In the genomic region with DNA sequence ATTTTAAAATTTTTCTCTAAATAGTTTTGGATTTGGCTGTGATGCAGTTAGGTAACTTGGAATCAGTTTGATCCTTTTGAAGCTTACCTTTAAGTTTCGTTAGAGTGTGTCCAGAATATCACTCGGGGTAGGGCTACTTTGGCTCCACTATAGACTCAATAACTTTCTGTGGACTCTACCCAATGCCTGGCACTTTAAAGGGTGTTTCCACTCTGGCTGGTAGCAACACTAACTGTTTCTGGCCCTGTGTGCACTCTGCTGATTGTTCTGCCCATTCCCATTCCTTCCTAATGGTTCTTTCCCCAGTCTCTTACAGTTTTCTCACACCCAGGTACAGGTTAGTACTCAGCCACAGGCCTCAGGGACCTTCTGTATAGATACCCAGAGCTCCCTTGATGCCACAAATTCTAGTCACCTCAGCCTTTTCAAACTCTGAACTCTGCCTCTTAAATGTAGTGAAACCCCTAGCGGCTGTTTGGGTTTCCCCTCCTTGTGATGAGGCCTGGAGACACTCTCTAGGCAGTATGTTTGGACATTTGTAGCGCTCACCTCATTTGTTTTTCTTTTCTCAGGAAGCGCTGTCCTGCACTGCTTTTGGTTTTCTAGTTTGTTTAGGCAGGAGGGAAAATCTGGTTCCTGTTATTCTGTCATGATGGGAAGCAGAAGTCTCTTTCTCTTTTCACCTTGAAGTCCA, we compare ENCODE assay signal across 11 cellular contexts.
DNase-seq lines count a peak whose midpoint lies in the region; ATAC-seq and FAIRE-seq lines count a peak whose summit lies in the region.
"Had no signal": no experiment of that assay in that cellular context is flagged by ENCODE, and none has a peak within 500 bp of the region (broad histone marks: within the 10 kb centered on the region; RNA-seq: fewer than 3 reads in every experiment).

No MANE protein-coding gene starts in this region.

- H3K9me3 ChIP-seq in muscle layer of colon (ENCODE audit: low read length): no peaks in the 10 kb centered on the region
- H3K9me3 ChIP-seq: heart right ventricle had no signal

- peaks cover 38% of the 10 kb centered on the region for H3K4me1 ChIP-seq in muscle layer of colon (ENCODE audit: insufficient read depth, low read length)

- H3K27me3 ChIP-seq in muscle layer of colon (ENCODE audit: control insufficient read depth in 1 of 2, insufficient read depth in 2 of 2, low read length in 2 of 2): no peaks in the 10 kb centered on the region
- H3K27me3 ChIP-seq: heart right ventricle had no signal

- peak overlapping the region in 1 of 2 donors; percentile 22 for H3K4me3 ChIP-seq in muscle layer of colon (ENCODE audit: low read depth in 1 of 2, low read length in 2 of 2)
- H3K4me3 ChIP-seq: heart right ventricle, skin epidermis had no signal

- peak; percentile 73 for FAIRE-seq in GM18507 (lab: Jason Lieb, UNC)

- peak overlapping the region; percentile 35 for H3K27ac ChIP-seq in muscle layer of colon (ENCODE audit: low read depth, low read length)
- H3K27ac ChIP-seq: heart right ventricle, skin epidermis had no signal

- no peaks in the 10 kb centered on the region for H3K36me3 ChIP-seq in muscle layer of colon (ENCODE audit: insufficient read depth, low read length)
- H3K36me3 ChIP-seq: heart right ventricle had no signal

- ATAC-seq in GM21526 (IDR thresholded peaks at IDR 0.05; ENCODE audit: low FRiP score, unreplicated experiment) (peak; percentile 93), HG03442 (IDR thresholded peaks at IDR 0.05; ENCODE audit: unreplicated experiment) (peak; percentile 94)
- ATAC-seq: heart right ventricle had no signal

- H3K9ac ChIP-seq in muscle layer of colon (ENCODE audit: low read length): no peak overlapping the region

- DNase-seq in GM18507 (ENCODE audit: extremely low spot score, insufficient read length, low read depth) (no peak), NCI-H1930 (lab: John Stamatoyannopoulos, UW) (no peak), middle frontal gyrus (ENCODE audit: extremely low spot score, low spot score) (no peak), NAMALWA (ENCODE audit: low spot score) (no peak)
- no peak for DNase-seq in activated effector memory CD4-positive, alpha-beta T cell treated with anti-CD3 and anti-CD28 coated beads, Interleukin-2, amount 50 U/mL, for 16 hours
- DNase-seq: activated naive CD4-positive, alpha-beta T cell; heart right ventricle had no signal
